21 cellular contexts compared by ENCODE assay signal in the genomic region with DNA sequence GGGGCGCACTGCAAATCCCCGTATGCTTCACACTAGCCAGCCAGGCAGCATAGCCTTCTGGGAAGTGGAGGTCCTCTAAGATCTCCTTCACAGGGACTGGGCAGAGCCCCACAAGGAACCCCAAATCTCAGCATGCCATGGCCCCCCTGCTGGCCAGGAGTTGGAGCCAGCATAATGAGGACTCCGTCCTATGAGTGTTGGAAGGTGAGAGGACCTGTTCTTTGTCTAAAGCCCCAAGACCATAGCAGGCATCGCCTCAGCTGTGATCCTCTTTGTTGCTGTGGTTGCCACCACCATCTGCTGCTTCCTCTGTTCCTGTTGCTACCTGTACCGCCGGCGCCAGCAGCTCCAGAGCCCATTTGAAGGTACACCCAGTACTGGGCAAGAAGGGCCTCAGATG. TPM values are rescaled to one million over a fixed set of nuclear protein-coding genes. Genes with fewer than 3 reads are reported as not detected.
A peak's percentile ranks its signal among the peaks of the same experiment; 100 is the strongest.
DNase-seq lines count a peak whose midpoint lies in the region; ATAC-seq and TF ChIP-seq lines count a peak whose summit lies in the region.
"Had no signal": no experiment of that assay in that cellular context is flagged by ENCODE, and none has a peak within 500 bp of the region (broad histone marks: within the 10 kb centered on the region; RNA-seq: fewer than 3 reads in every experiment).

No MANE protein-coding gene starts in this region.

- in situ Hi-C loops in G401 (cut with HindIII; ENCODE audit: low sequenced_read_pairs) (no loop called here), gastrocnemius medialis (cut with MboI; ENCODE audit: low sequenced_read_pairs in 4 of 4) (loop anchor here (5.0 to 25.0 kb wide), 2 partner anchors 82 to 247 kb away; partner anchors contain the start of gene ARL8A (in 3 of the 4))

- TF ChIP-seq POLR2A in esophagus muscularis mucosa (IDR thresholded peaks at IDR 0.05; ENCODE audit: low read depth) (no peak), gastrocnemius medialis (IDR thresholded peaks at IDR 0.05) (no peak)

- H3K4me1 ChIP-seq in esophagus muscularis mucosa: peaks cover 25 to 86% (median 81%) of the 10 kb centered on the region in 4 donors
- H3K4me1 ChIP-seq in gastrocnemius medialis: peaks cover 65 to 78% of the 10 kb centered on the region in 2 donors
- H3K4me1 ChIP-seq: HAP-1 had no signal

- H3K27me3 ChIP-seq in WERI-Rb-1 (ENCODE audit: insufficient read depth, low read depth, severe bottlenecking) (no peaks in the 10 kb centered on the region), esophagus muscularis mucosa (no peaks in the 10 kb centered on the region), gastrocnemius medialis (no peaks in the 10 kb centered on the region)

- 78% methylated on average over 6 of the region's 7 CpGs for WGBS in esophagus muscularis mucosa

- peak; percentile 22; the same call in 1 of the 2 replicates for TF ChIP-seq CTCF in WERI-Rb-1 (IDR thresholded peaks at IDR 0.05; ENCODE audit: low read depth, low read length)
- no peak for TF ChIP-seq CTCF in esophagus muscularis mucosa (IDR thresholded peaks at IDR 0.05)
- TF ChIP-seq CTCF in gastrocnemius medialis (IDR thresholded peaks at IDR 0.05 in 4 of 5, conservative IDR thresholded peaks at IDR 0.05 in 1 of 5): no peak

- H3K9me3 ChIP-seq in WERI-Rb-1 (ENCODE audit: severe bottlenecking) (no peaks in the 10 kb centered on the region), esophagus muscularis mucosa (no peaks in the 10 kb centered on the region), gastrocnemius medialis (no peaks in the 10 kb centered on the region)
- H3K9me3 ChIP-seq: HAP-1, neutrophil had no signal

- DNase-seq in G401 (ENCODE audit: low spot score) (peak; percentile 87), WERI-Rb-1 (peak; percentile 80), esophagus muscularis mucosa (ENCODE audit: extremely low spot score) (no peak), gastrocnemius medialis (no peak)
- no peak for DNase-seq in activated effector memory CD4-positive, alpha-beta T cell treated with Interleukin-2 at 50 U/mL for 16 hours
- DNase-seq: activated CD4-positive, alpha-beta T cell treated with anti-CD3 and anti-CD28 coated beads, Interleukin-2, amount 10 ng/mL, durations not matched to agents 7 days and 5 days; activated CD8-positive, alpha-beta memory T cell treated with anti-CD3 and anti-CD28 coated beads, Interleukin-2, amount 50 U/mL, for 48 hours; CD4-positive, alpha-beta T cell; DMS 273 treated with DMSO at 0.1 percent for 48 hours; GDM1; hippocampal formation; NCI-H1417 treated with DMSO at 0.1 percent for 48 hours; NK-92 treated with Interleukin-12 subunit alpha and Interleukin-12 subunit beta, amount 100 ng/mL, for 24 hours had no signal

- intact Hi-C loops in esophagus muscularis mucosa (cut with DNase I) (no loop called here), gastrocnemius medialis (cut with DNase I; ENCODE audit: low total_unique reads) (no loop called here)

- H3K4me3 ChIP-seq in WERI-Rb-1 (ENCODE audit: low read depth, low read length): no peak overlapping the region
- no peak overlapping the region for H3K4me3 ChIP-seq in esophagus muscularis mucosa
- peak overlapping the region; percentile 65 to 89 (median 72) for H3K4me3 ChIP-seq in gastrocnemius medialis
- H3K4me3 ChIP-seq: HAP-1 had no signal

- H3K36me3 ChIP-seq in WERI-Rb-1 (peaks cover 14% of the 10 kb centered on the region), esophagus muscularis mucosa (peaks cover 0 to 14% (median 7%) of the 10 kb centered on the region in 4 donors), gastrocnemius medialis (no peaks in the 10 kb centered on the region)
- H3K36me3 ChIP-seq: HAP-1, neutrophil had no signal

- no peak for TF ChIP-seq EP300 in esophagus muscularis mucosa (IDR thresholded peaks at IDR 0.05)

- H3K27ac ChIP-seq in WERI-Rb-1: peak overlapping the region; percentile 43
- peak overlapping the region; percentile 86 to 91 (median 88) for H3K27ac ChIP-seq in esophagus muscularis mucosa (replicated peaks in 1 of 4)
- peak overlapping the region; percentile 90 to 98 (median 94) for H3K27ac ChIP-seq in gastrocnemius medialis
- H3K27ac ChIP-seq: neutrophil had no signal

- ATAC-seq in gastrocnemius medialis: no peak
- ATAC-seq in HG03175 (IDR thresholded peaks at IDR 0.05; ENCODE audit: unreplicated experiment): no peak
- ATAC-seq in GM21619 (IDR thresholded peaks at IDR 0.05; ENCODE audit: unreplicated experiment): no peak

RNA-seq across cellular contexts. Expression of gene SHISA4, which starts 1.5 kb away (rescaled TPM):
- total RNA-seq in G401 (2014; rRNA removed; shearing (Covaris generic)): 0.31 and 4.2 TPM in 2 replicates
- total RNA-seq in esophagus muscularis mucosa (10 to 100 TPM; 20.3 to 31.0 (median 28.5) TPM), gastrocnemius medialis (100 to 1,000 TPM in 2 of 4 donors, 10 to 100 TPM in 2; 76.6 to 384 (median 229) TPM)

RNA-seq across cellular contexts. Expression of gene LMOD1, which starts 56.1 kb away (rescaled TPM):
- 2.4 and 2.5 TPM in 2 replicates for total RNA-seq in G401 (2014; rRNA removed; shearing (Covaris generic))
- 1,000 to 10,000 TPM; 1,021 to 1,618 (median 1,290) TPM for total RNA-seq in esophagus muscularis mucosa
- total RNA-seq in gastrocnemius medialis: 10 to 100 TPM; 12.8 to 39.5 (median 22.6) TPM
- total RNA-seq: activated CD4-positive, alpha-beta T cell treated with anti-CD3 and anti-CD28 coated beads, Interleukin-2, amount 10 ng/mL, durations not matched to agents 7 days and 5 days; CD4-positive, alpha-beta T cell; dermis microvascular lymphatic vessel endothelial cell; mononuclear cell; NCI-H460; T-helper 2 cell treated with Interferon-gamma antibody and Interleukin-4, amounts not matched to agents 100 ng/mL and 5 ng/mL, for 36 hours had no signal

Comparison
In these comparisons a context has a peak if more than half of its experiments do, and no peak if none do; other contexts are left out.
1. DNase-seq: peak in G401 (single experiment) and WERI-Rb-1 (single experiment); none in esophagus muscularis mucosa (single experiment), gastrocnemius medialis (0 of 2) and activated effector memory CD4-positive, alpha-beta T cell treated with Interleukin-2 at 50 U/mL for 16 hours (single experiment).
2. H3K27ac ChIP-seq: peak in every context shown above with its lines; median percentile 94 in gastrocnemius medialis; 88 in esophagus muscularis mucosa; 43 in WERI-Rb-1.
3. H3K4me3 ChIP-seq: peak in gastrocnemius medialis (4 of 4); none in WERI-Rb-1 (single experiment) and esophagus muscularis mucosa (0 of 4).
4. RNA of gene LMOD1, which starts 56.1 kb away (total RNA-seq): 1,021 to 1,618 TPM in esophagus muscularis mucosa; 12.8 to 39.5 TPM in gastrocnemius medialis and 2.4 to 2.5 TPM in G401; every median in the first group is over 10 times any median in the second.